Comparison of ENCODE assay signal across 8 cellular contexts in genomic region chr20:63977392-63978276, GRCh38. TPM values are rescaled to one million over a fixed set of nuclear protein-coding genes. Genes with fewer than 3 reads are reported as not detected.
DNase-seq lines count a peak whose midpoint lies in the region; ATAC-seq lines count a peak whose summit lies in the region.

No MANE protein-coding gene starts in this region.

- peak; percentile 62 for DNase-seq in 8988T
- peak in 70 of 76 experiments; percentile 13 to 83 (median 60) for DNase-seq in HUDEP-2 (lab: John Stamatoyannopoulos, UW; ENCODE audit: unreplicated experiment in 76 of 76)
- peak; percentile 56 for DNase-seq in activated CD4-positive, alpha-beta T cell treated with anti-CD3 and anti-CD28 coated beads, Interleukin-2, amount 10 ng/mL, durations not matched to agents 7 days and 5 days
- peak; percentile 51 for DNase-seq in stimulated activated CD8-positive, alpha-beta memory T cell treated with anti-CD3 and anti-CD28 coated beads, Interleukin-12 subunit alpha, Interleukin-12 subunit beta, amount 100 ng/mL, for 4 hours (ENCODE audit: low read depth)
- DNase-seq in hepatic stellate cell (ENCODE audit: low spot score): no peak
- DNase-seq in hypothalamus (lab: John Stamatoyannopoulos, UW): no peak

- POLR2A ChIA-PET in activated CD4-positive, alpha-beta T cell treated with anti-CD3 and anti-CD28 coated beads, Interleukin-2, amount 10 ng/mL, durations not matched to agents 7 days and 5 days (lab: Charles Lee): interaction anchor here (1.1 kb wide), 1 partner anchor 21 kb away, joined by 3 read pairs; the partner anchor contains the start of gene UCKL1

- H3K9me3 Mint-ChIP-seq in activated CD4-positive, alpha-beta T cell treated with anti-CD3 and anti-CD28 coated beads, Interleukin-2, amount 10 ng/mL, durations not matched to agents 7 days and 5 days: no peaks in the 10 kb centered on the region

- peaks cover 58% of the 10 kb centered on the region for H3K4me1 Mint-ChIP-seq in activated CD4-positive, alpha-beta T cell treated with anti-CD3 and anti-CD28 coated beads, Interleukin-2, amount 10 ng/mL, durations not matched to agents 7 days and 5 days

- peaks cover 18% of the 10 kb centered on the region for H3K36me3 Mint-ChIP-seq in activated CD4-positive, alpha-beta T cell treated with anti-CD3 and anti-CD28 coated beads, Interleukin-2, amount 10 ng/mL, durations not matched to agents 7 days and 5 days (ENCODE audit: low read depth)

- H3K4me3 Mint-ChIP-seq in activated CD4-positive, alpha-beta T cell treated with anti-CD3 and anti-CD28 coated beads, Interleukin-2, amount 10 ng/mL, durations not matched to agents 7 days and 5 days: peak overlapping the region; percentile 77

- H3K27me3 Mint-ChIP-seq in activated CD4-positive, alpha-beta T cell treated with anti-CD3 and anti-CD28 coated beads, Interleukin-2, amount 10 ng/mL, durations not matched to agents 7 days and 5 days: no peaks in the 10 kb centered on the region

- CTCF ChIA-PET in activated CD4-positive, alpha-beta T cell treated with anti-CD3 and anti-CD28 coated beads, Interleukin-2, amount 10 ng/mL, durations not matched to agents 7 days and 5 days (lab: Charles Lee): interaction anchor here (0.6 to 1.8 kb wide), 4 partner anchors 61 to 438 kb away, joined by 4 to 8 read pairs (median 5); no protein-coding TSS in a partner anchor

- ATAC-seq in esophagus mucosa (peak; percentile 22), HG03045 (IDR thresholded peaks at IDR 0.05; ENCODE audit: unreplicated experiment) (no peak)

- H3K27ac Mint-ChIP-seq in activated CD4-positive, alpha-beta T cell treated with anti-CD3 and anti-CD28 coated beads, Interleukin-2, amount 10 ng/mL, durations not matched to agents 7 days and 5 days: peak overlapping the region; percentile 91

RNA-seq across cellular contexts. Expression of gene SAMD10, which starts 1.8 kb away (rescaled TPM):
- 10 to 100 TPM; 16.3 to 17.2 TPM for total RNA-seq in activated CD4-positive, alpha-beta T cell treated with anti-CD3 and anti-CD28 coated beads, Interleukin-2, amount 10 ng/mL, durations not matched to agents 7 days and 5 days
- total RNA-seq in esophagus mucosa: 5.7 TPM

RNA-seq across cellular contexts. Expression of gene PRPF6, which starts 3.3 kb away (rescaled TPM):
- 10 to 100 TPM; 67.1 to 70.8 TPM for total RNA-seq in activated CD4-positive, alpha-beta T cell treated with anti-CD3 and anti-CD28 coated beads, Interleukin-2, amount 10 ng/mL, durations not matched to agents 7 days and 5 days
- 39.7 TPM for total RNA-seq in esophagus mucosa

RNA-seq across cellular contexts. Expression of gene ZNF512B, which starts 7.9 kb away (rescaled TPM):
- 10 to 100 TPM; 19.3 to 21.4 TPM for total RNA-seq in activated CD4-positive, alpha-beta T cell treated with anti-CD3 and anti-CD28 coated beads, Interleukin-2, amount 10 ng/mL, durations not matched to agents 7 days and 5 days
- total RNA-seq in esophagus mucosa: 13.9 TPM

RNA-seq across cellular contexts. Expression of gene UCKL1, which starts 21.4 kb away (rescaled TPM):
- 10 to 100 TPM; 37.8 to 41.0 TPM for total RNA-seq in activated CD4-positive, alpha-beta T cell treated with anti-CD3 and anti-CD28 coated beads, Interleukin-2, amount 10 ng/mL, durations not matched to agents 7 days and 5 days
- 25.1 TPM for total RNA-seq in esophagus mucosa

RNA-seq across cellular contexts. Expression of gene C20orf204, which starts 58.3 kb away (rescaled TPM):
- total RNA-seq in activated CD4-positive, alpha-beta T cell treated with anti-CD3 and anti-CD28 coated beads, Interleukin-2, amount 10 ng/mL, durations not matched to agents 7 days and 5 days: 1 to 10 TPM; 3.5 to 4.8 TPM
- total RNA-seq in esophagus mucosa: 0.88 TPM

Comparison
In these comparisons a context has a peak if more than half of its experiments do, and no peak if none do; other contexts are left out.
1. DNase-seq: peak in 8988T (single experiment), HUDEP-2 (70 of 76), activated CD4-positive, alpha-beta T cell treated with anti-CD3 and anti-CD28 coated beads, Interleukin-2, amount 10 ng/mL, durations not matched to agents 7 days and 5 days (single experiment) and stimulated activated CD8-positive, alpha-beta memory T cell treated with anti-CD3 and anti-CD28 coated beads, Interleukin-12 subunit alpha, Interleukin-12 subunit beta, amount 100 ng/mL, for 4 hours (single experiment); none in hepatic stellate cell (single experiment) and hypothalamus (0 of 51).